In genomic region chr20:50191566-50192363, GRCh38 we compare ENCODE assay signal across 8 cellular contexts. TPM values are rescaled to one million over a fixed set of nuclear protein-coding genes. Genes with fewer than 3 reads are reported as not detected.
DNase-seq lines count a peak whose midpoint lies in the region; ATAC-seq, FAIRE-seq and TF ChIP-seq lines count a peak whose summit lies in the region.

No MANE protein-coding gene starts in this region.

- DNase-seq in GM19239 (ENCODE audit: insufficient read length, low spot score) (peak; percentile 72), IMR-90 (peak; percentile 28), T-cell (peak; percentile 13 to 72 (median 44)), astrocyte of the spinal cord (ENCODE audit: low read depth, low spot score) (peak; percentile 56), NCI-H187 treated with DMSO at 0.1 percent for 48 hours (lab: John Stamatoyannopoulos, UW) (no peak)
- peak; percentile 21 to 36 for DNase-seq in stimulated activated CD4-positive, alpha-beta T cell treated with anti-CD3 and anti-CD28 coated beads, Interleukin-12 subunit alpha, Interleukin-12 subunit beta, amount 100 ng/mL, for 24 hours (ENCODE audit: low read depth in 2 of 2)

- no peaks in the 10 kb centered on the region for H3K27me3 ChIP-seq in IMR-90 (ENCODE audit: control insufficient read depth, insufficient read depth, low read length)
- H3K27me3 ChIP-seq in iPS-18a (ENCODE audit: control insufficient read depth, insufficient read depth, low read length) = no peaks in the 10 kb centered on the region

- H3K9me3 ChIP-seq in IMR-90 (ENCODE audit: control insufficient read depth, insufficient read depth, low read length) (no peaks in the 10 kb centered on the region), iPS-18a (ENCODE audit: control insufficient read depth, low read depth, low read length) (no peaks in the 10 kb centered on the region)

- peaks cover 52% of the 10 kb centered on the region for H4K20me1 ChIP-seq in IMR-90 (ENCODE audit: insufficient read depth, low read length)

- H3K9ac ChIP-seq in IMR-90 (ENCODE audit: low read depth, low read length) (peak overlapping the region; percentile 100), iPS-18a (ENCODE audit: low read length) (peak overlapping the region; percentile 85)

- peak overlapping the region; percentile 87 to 95 (median 94) for H3K4me3 Mint-ChIP-seq in T-cell

- FAIRE-seq in GM19239 (lab: Jason Lieb, UNC) = peak; percentile 14

- peak; percentile 75 for TF ChIP-seq POLR2A in IMR-90 (IDR thresholded peaks at IDR 0.05; ENCODE audit: low read depth, low read length)

- H3K4me3 ChIP-seq in IMR-90 (ENCODE audit: insufficient read depth, low read depth, low read length) = peak overlapping the region; percentile 95
- peak overlapping the region; percentile 82 for H3K4me3 ChIP-seq in astrocyte of the spinal cord (ENCODE audit: low read depth, low read length)
- peak overlapping the region; percentile 76 for H3K4me3 ChIP-seq in iPS-18a (ENCODE audit: low read length)

- H3K27ac Mint-ChIP-seq in T-cell = peak overlapping the region; percentile 96 to 97

- in situ Hi-C loops in IMR-90 (cut with MboI; ENCODE audit: low sequenced_read_pairs) = loop anchor here (5.0 kb wide), 2 partner anchors 116 to 191 kb away; no protein-coding TSS in a partner anchor
- in situ Hi-C loops in astrocyte of the spinal cord (cut with HindIII; ENCODE audit: low sequenced_read_pairs) = no loop called here

- peaks cover 10% of the 10 kb centered on the region for H3K9me1 ChIP-seq in IMR-90 (ENCODE audit: insufficient read depth, low read length)

- H2AK5ac ChIP-seq in IMR-90 (ENCODE audit: low read depth, low read length) = peak overlapping the region; percentile 97

- TF ChIP-seq CTCF in C4-2B (conservative IDR thresholded peaks at IDR 0.05) = no peak; the same call in 1 of the 2 replicates
- TF ChIP-seq CTCF in IMR-90 (conservative IDR thresholded peaks at IDR 0.05; ENCODE audit: low read depth, low read length) = peak; percentile 25; the same call in 1 of the 2 replicates
- TF ChIP-seq CTCF in astrocyte of the spinal cord (IDR thresholded peaks at IDR 0.05; ENCODE audit: low read depth, low read length) = peak; percentile 14

- CTCF ChIA-PET in IMR-90 (lab: Yijun Ruan, JAX) = interaction anchor here (0.8 to 1.1 kb wide), 2 partner anchors 230 to 381 kb away, joined by 3 read pairs; no protein-coding TSS in a partner anchor
- CTCF ChIA-PET in T-cell (lab: Charles Lee) = interaction anchor here in 1 of 2 donors (0.6 to 5.7 kb wide), 6 partner anchors 76 to 378 kb away, joined by 3 to 34 read pairs (median 4); no protein-coding TSS in a partner anchor

- H4K91ac ChIP-seq in IMR-90 (ENCODE audit: insufficient read depth, low read depth, low read length) = peak overlapping the region; percentile 94

- peaks cover 6% of the 10 kb centered on the region for H3K36me3 Mint-ChIP-seq in T-cell

- peaks cover 18 to 30% (median 28%) of the 10 kb centered on the region in 3 donors for H3K4me1 Mint-ChIP-seq in T-cell

- peak overlapping the region; percentile 90 for H2AK9ac ChIP-seq in IMR-90 (replicated peaks; ENCODE audit: low read depth, low read length, poor library complexity)

- H2AFZ ChIP-seq in IMR-90 (replicated peaks; ENCODE audit: low read length, poor library complexity) = peak overlapping the region; percentile 68

- no peak for TF ChIP-seq RAD21 in IMR-90 (IDR thresholded peaks at IDR 0.05; ENCODE audit: low read length)

- H3K27ac ChIP-seq in C4-2B (peak overlapping the region; percentile 91), IMR-90 (ENCODE audit: insufficient read depth, low read length) (peak overlapping the region; percentile 100), iPS-18a (ENCODE audit: low read length) (no peak overlapping the region)

- H3K4ac ChIP-seq in IMR-90 (ENCODE audit: low read depth, low read length) = peak overlapping the region; percentile 98

- intact Hi-C loops in IMR-90 (cut with micrococcal nuclease) = loop anchor here (2.0 to 5.0 kb wide), 3 partner anchors 33 to 101 kb away; no protein-coding TSS in a partner anchor

- peaks cover 8 to 44% of the 10 kb centered on the region in 2 experiments for H3K79me1 ChIP-seq in IMR-90 (ENCODE audit: low read depth in 1 of 2, low read length in 2 of 2)

- no peaks in the 10 kb centered on the region for H3K9me3 Mint-ChIP-seq in T-cell

- H3K18ac ChIP-seq in IMR-90 (ENCODE audit: low read depth, low read length) = peak overlapping the region; percentile 66

- peak overlapping the region; percentile 98 for H2BK5ac ChIP-seq in IMR-90 (ENCODE audit: low read depth, low read length, poor library complexity, severe bottlenecking)

- ATAC-seq in IMR-90 (ENCODE audit: low read depth) (peak; percentile 1), T-cell (replicated peaks in 1 of 4) (peak; percentile 44 to 60 (median 55))

- peak overlapping the region; percentile 99 for H3K14ac ChIP-seq in IMR-90 (replicated peaks; ENCODE audit: low read depth, low read length)

- WGBS in IMR-90 (ENCODE audit: extremely low coverage in 2 of 2, insufficient read length in 1 of 2), 2 experiments = 0% methylated on average over 51 of the region's 93 CpGs; no CpG with 5 or more reads in 1 of the 2 experiments

- no TSS peak for BruUV-seq in IMR-90 (replicated peaks; lab: Mats Ljungman, UMichigan)

- POLR2A ChIA-PET in IMR-90 (lab: Charles Lee; ENCODE audit: unreplicated experiment) = interaction anchor here (0.6 to 1.1 kb wide), 3 partner anchors 94 to 258 kb away, joined by 3 to 4 read pairs (median 4); no protein-coding TSS in a partner anchor
- POLR2A ChIA-PET in T-cell (lab: Charles Lee) = interaction anchor here (0.6 to 0.7 kb wide), 5 partner anchors 11 to 607 kb away, joined by 3 to 12 read pairs (median 5); partner anchors contain the start of gene PEDS1 (in 1 of the 2)

- H3K4me2 ChIP-seq in IMR-90 (ENCODE audit: low read depth, low read length) = peak overlapping the region; percentile 31

- H2BK120ac ChIP-seq in IMR-90 (ENCODE audit: low read depth, low read length) = peak overlapping the region; percentile 87

- H4K8ac ChIP-seq in IMR-90 (ENCODE audit: low read depth in 2 of 2, low read length in 2 of 2) = peak overlapping the region; percentile 74 to 89; a peak in 3 of 4 replicates

- dilution Hi-C loops in IMR-90 (cut with HindIII; ENCODE audit: low sequenced_read_pairs, unreplicated experiment) = no loop called here

- H3K27me3 Mint-ChIP-seq in T-cell = no peaks in the 10 kb centered on the region

- H3K36me3 ChIP-seq in IMR-90 (ENCODE audit: control insufficient read depth, insufficient read depth, low read length) (peaks cover 30% of the 10 kb centered on the region), iPS-18a (ENCODE audit: control insufficient read depth, low read depth, low read length) (no peaks in the 10 kb centered on the region)

- peak overlapping the region; percentile 75 for H4K5ac ChIP-seq in IMR-90 (ENCODE audit: low read depth, low read length)

- H3K23ac ChIP-seq in IMR-90 (ENCODE audit: low read depth, low read length) = peak overlapping the region; percentile 98

- H2BK20ac ChIP-seq in IMR-90 (ENCODE audit: low read depth, low read length) = no peak overlapping the region

- H2BK15ac ChIP-seq in IMR-90 (ENCODE audit: low read depth, low read length) = no peak overlapping the region

- peaks cover 17% of the 10 kb centered on the region for H3K4me1 ChIP-seq in IMR-90 (ENCODE audit: control insufficient read depth, insufficient read depth, low read length)
- H3K4me1 ChIP-seq in iPS-18a (ENCODE audit: control insufficient read depth, low read depth, low read length) = peaks cover 21% of the 10 kb centered on the region

- peak overlapping the region; percentile 93 for H3K56ac ChIP-seq in IMR-90 (ENCODE audit: extremely low read depth, insufficient read depth, low read length)

TF ChIP-seq in IMR-90, 13 proteins besides CTCF, POLR2A, EP300 and RAD21:
- TF ChIP-seq MAFK (IDR thresholded peaks at IDR 0.05; ENCODE audit: low read depth, low read length) (no peak), SMC3 (IDR thresholded peaks at IDR 0.05; ENCODE audit: low read depth, low read length) (peak; percentile 2; the same call in 1 of the 2 replicates), MXI1 (IDR thresholded peaks at IDR 0.05; ENCODE audit: borderline replicate concordance, low read depth, low read length) (peak; percentile 4; the same call in 1 of the 2 replicates), RFX5 (IDR thresholded peaks at IDR 0.05; ENCODE audit: low read depth, low read length) (no peak), CHD1 (IDR thresholded peaks at IDR 0.05; ENCODE audit: low read depth, low read length) (peak; percentile 89; the same call in 1 of the 2 replicates)

RNA-seq across cellular contexts. Expression of gene CEBPB, which starts 1.1 kb away (rescaled TPM):
- total RNA-seq in IMR-90 (2012; rRNA removed) (3.4 and 6.9 TPM in 2 replicates), T-cell (10 to 100 TPM; 25.8 to 53.8 (median 48.0) TPM)
- 17.4 and 33.6 TPM in 2 replicates for polyA plus RNA-seq in IMR-90 (2012; rRNA removed)
- 18.5 and 103 TPM in 2 replicates for polyA plus RNA-seq in IMR-90 (2012; cell fraction: cytosol; rRNA removed)
- polyA plus RNA-seq in IMR-90 (2012; cell fraction: nucleus; rRNA removed; ENCODE audit: low replicate concordance) = 98.3 and 167 TPM in 2 replicates

RNA-seq across cellular contexts. Expression of gene PEDS1, which starts 38.2 kb away (rescaled TPM):
- total RNA-seq in IMR-90 (2012; rRNA removed) (24.0 and 25.3 TPM in 2 replicates), T-cell (10 to 100 TPM; 17.6 to 20.0 (median 18.3) TPM)
- polyA plus RNA-seq in IMR-90 (2012; rRNA removed) = 59.9 and 67.6 TPM in 2 replicates
- polyA plus RNA-seq in IMR-90 (2012; cell fraction: cytosol; rRNA removed) = 26.9 and 58.5 TPM in 2 replicates
- 24.5 and 45.9 TPM in 2 replicates for polyA plus RNA-seq in IMR-90 (2012; cell fraction: nucleus; rRNA removed; ENCODE audit: low replicate concordance)
